26 cellular contexts compared by ENCODE assay signal in the genomic region with DNA sequence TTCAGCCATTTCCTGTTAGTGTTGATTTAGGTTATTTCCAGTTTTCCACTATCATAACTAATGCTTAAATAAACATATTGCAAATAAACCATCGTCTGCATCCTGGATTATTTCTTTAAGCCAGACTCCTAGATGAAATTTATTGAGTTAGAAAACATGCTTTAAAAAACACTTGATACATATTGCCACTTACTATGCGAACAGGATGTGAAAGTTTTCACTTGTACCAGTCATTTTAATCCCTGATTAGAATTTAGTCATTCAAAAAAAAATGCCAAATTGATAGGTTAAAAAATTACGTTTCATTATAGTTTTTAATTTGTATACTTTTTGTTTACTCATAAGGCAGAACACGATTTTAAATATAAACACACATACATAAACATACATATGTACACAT.
"Had no signal": no experiment of that assay in that cellular context is flagged by ENCODE, and none has a peak within 500 bp of the region (broad histone marks: within the 10 kb centered on the region; RNA-seq: fewer than 3 reads in every experiment).

No MANE protein-coding gene starts in this region.

- H3K9me3 ChIP-seq: adrenal gland had no signal

- H3K4me1 Mint-ChIP-seq: WTC11 had no signal

- H3K4me3 ChIP-seq: adrenal gland had no signal

- H3K36me3 ChIP-seq: adrenal gland had no signal

- ATAC-seq: PC-3, T-helper 17 cell, WTC11 had no signal

- H3K27me3 ChIP-seq: adrenal gland had no signal

- H3K27ac ChIP-seq: adrenal gland had no signal

- H3K27me3 Mint-ChIP-seq: T-helper 17 cell had no signal

- H3K27ac Mint-ChIP-seq: activated naive CD8-positive, alpha-beta T cell treated with anti-CD3 and anti-CD28 coated beads, Interleukin-2, amount 10 ng/mL, durations not matched to agents 7 days and 5 days; T-helper 17 cell; WTC11 had no signal

- H3K36me3 Mint-ChIP-seq: WTC11 had no signal

- H3K4me3 Mint-ChIP-seq: activated naive CD8-positive, alpha-beta T cell treated with anti-CD3 and anti-CD28 coated beads, Interleukin-2, amount 10 ng/mL, durations not matched to agents 7 days and 5 days; T-helper 17 cell; WTC11 had no signal

- DNase-seq: activated CD4-positive, alpha-beta T cell treated with anti-CD3 and anti-CD28 coated beads for 48 hours; activated CD4-positive, alpha-beta T cell treated with anti-CD3 and anti-CD28 coated beads, Interleukin-2, amount 50 U/mL, for 4 hours; activated CD4-positive, CD25-positive, alpha-beta regulatory T cell treated with anti-CD3 and anti-CD28 coated beads, Interleukin-2, amount 50 U/mL, for 72 hours; activated CD8-positive, alpha-beta memory T cell treated with anti-CD3 and anti-CD28 coated beads for 24 hours; activated naive CD4-positive, alpha-beta T cell treated with anti-CD3 and anti-CD28 coated beads, Interleukin-2, amount 50 U/mL, for 16 hours; activated naive CD8-positive, alpha-beta T cell treated with anti-CD3 and anti-CD28 coated beads, Interleukin-2, amount 10 ng/mL, durations not matched to agents 7 days and 5 days; adrenal gland; anterior cingulate cortex; cerebellar nuclear complex; KBM-7; NCI-H1092 treated with DMSO at 0.1 percent for 48 hours; NCI-H1417 treated with DMSO at 0.1 percent for 48 hours; NCI-H1694; NCI-H2029; NCI-H2107; NCI-H2171 treated with DMSO at 0.1 percent for 48 hours; NCI-H345; NCI-H510A; NCI-H526 treated with DMSO at 0.1 percent for 48 hours; NCI-H82; NK-92 treated with Interleukin-12 subunit alpha and Interleukin-12 subunit beta, amount 100 ng/mL, for 24 hours; PC-3; SHP77 treated with DMSO at 0.1 percent for 48 hours; T-helper 17 cell; T-helper 9 cell had no signal
